Comparison of ENCODE assay signal across 1 cellular context in genomic region chr6:65728879-65729479, GRCh38.
TF ChIP-seq lines count a peak whose summit lies in the region.

No MANE protein-coding gene starts in this region.

TF ChIP-seq in SK-N-SH treated with all-trans-retinoic acid at 6 μM for 48 hours, 23 proteins besides CTCF, POLR2A, EP300 and RAD21 (continued from another document):
- TF ChIP-seq ZNF8 (CRISPR knock-in tag; IDR thresholded peaks at IDR 0.05) (no peak), CSDC2 (CRISPR knock-in tag; IDR thresholded peaks at IDR 0.05) (no peak), RARB (CRISPR knock-in tag; IDR thresholded peaks at IDR 0.05) (no peak), ZNF565 (CRISPR knock-in tag; conservative IDR thresholded peaks at IDR 0.05; ENCODE audit: low read depth) (no peak), ZNF70 (CRISPR knock-in tag; IDR thresholded peaks at IDR 0.05) (no peak), ZC3H10 (CRISPR knock-in tag; IDR thresholded peaks at IDR 0.05) (no peak), ESRRG (CRISPR knock-in tag; IDR thresholded peaks at IDR 0.05) (no peak)
- TF ChIP-seq, protein P1, sequence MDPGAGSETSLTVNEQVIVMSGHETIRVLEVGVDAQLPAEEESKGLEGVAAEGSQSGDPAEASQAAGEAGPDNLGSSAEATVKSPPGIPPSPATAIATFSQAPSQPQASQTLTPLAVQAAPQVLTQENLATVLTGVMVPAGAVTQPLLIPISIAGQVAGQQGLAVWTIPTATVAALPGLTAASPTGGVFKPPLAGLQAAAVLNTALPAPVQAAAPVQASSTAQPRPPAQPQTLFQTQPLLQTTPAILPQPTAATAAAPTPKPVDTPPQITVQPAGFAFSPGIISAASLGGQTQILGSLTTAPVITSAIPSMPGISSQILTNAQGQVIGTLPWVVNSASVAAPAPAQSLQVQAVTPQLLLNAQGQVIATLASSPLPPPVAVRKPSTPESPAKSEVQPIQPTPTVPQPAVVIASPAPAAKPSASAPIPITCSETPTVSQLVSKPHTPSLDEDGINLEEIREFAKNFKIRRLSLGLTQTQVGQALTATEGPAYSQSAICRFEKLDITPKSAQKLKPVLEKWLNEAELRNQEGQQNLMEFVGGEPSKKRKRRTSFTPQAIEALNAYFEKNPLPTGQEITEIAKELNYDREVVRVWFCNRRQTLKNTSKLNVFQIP (CRISPR knock-in tag; IDR thresholded peaks at IDR 0.05; ENCODE audit: borderline replicate concordance, low read depth), result no peak
- TF ChIP-seq, protein P2, sequence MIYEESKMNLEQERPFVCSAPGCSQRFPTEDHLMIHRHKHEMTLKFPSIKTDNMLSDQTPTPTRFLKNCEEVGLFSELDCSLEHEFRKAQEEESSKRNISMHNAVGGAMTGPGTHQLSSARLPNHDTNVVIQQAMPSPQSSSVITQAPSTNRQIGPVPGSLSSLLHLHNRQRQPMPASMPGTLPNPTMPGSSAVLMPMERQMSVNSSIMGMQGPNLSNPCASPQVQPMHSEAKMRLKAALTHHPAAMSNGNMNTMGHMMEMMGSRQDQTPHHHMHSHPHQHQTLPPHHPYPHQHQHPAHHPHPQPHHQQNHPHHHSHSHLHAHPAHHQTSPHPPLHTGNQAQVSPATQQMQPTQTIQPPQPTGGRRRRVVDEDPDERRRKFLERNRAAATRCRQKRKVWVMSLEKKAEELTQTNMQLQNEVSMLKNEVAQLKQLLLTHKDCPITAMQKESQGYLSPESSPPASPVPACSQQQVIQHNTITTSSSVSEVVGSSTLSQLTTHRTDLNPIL (CRISPR knock-in tag; IDR thresholded peaks at IDR 0.05; ENCODE audit: low read depth), result no peak
- TF ChIP-seq, protein P3, sequence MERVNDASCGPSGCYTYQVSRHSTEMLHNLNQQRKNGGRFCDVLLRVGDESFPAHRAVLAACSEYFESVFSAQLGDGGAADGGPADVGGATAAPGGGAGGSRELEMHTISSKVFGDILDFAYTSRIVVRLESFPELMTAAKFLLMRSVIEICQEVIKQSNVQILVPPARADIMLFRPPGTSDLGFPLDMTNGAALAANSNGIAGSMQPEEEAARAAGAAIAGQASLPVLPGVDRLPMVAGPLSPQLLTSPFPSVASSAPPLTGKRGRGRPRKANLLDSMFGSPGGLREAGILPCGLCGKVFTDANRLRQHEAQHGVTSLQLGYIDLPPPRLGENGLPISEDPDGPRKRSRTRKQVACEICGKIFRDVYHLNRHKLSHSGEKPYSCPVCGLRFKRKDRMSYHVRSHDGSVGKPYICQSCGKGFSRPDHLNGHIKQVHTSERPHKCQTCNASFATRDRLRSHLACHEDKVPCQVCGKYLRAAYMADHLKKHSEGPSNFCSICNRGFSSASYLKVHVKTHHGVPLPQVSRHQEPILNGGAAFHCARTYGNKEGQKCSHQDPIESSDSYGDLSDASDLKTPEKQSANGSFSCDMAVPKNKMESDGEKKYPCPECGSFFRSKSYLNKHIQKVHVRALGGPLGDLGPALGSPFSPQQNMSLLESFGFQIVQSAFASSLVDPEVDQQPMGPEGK (CRISPR knock-in tag; IDR thresholded peaks at IDR 0.05; ENCODE audit: borderline replicate concordance), result no peak
